ENCODE assay signal across 20 cellular contexts in the genomic region with DNA sequence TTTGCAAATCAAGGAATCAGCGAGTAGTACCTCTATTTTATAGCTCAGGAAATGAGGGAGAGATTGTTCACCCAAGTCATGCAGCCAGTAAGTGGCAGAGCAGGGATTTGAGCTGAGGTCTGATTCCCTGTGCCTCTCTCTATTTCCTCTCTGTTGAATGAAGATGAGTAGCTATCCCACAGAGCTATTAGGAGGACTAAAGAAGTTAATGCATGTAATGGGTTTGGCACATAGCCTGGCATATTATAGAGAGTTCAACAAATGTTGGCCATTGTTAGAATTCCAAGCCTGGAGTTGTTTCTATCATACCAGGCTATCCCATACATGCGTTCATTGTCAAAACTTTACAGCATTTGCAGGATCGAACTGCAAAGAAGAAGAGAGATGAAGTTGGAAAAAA.
"Had no signal": no experiment of that assay in that cellular context is flagged by ENCODE, and none has a peak within 500 bp of the region (broad histone marks: within the 10 kb centered on the region; RNA-seq: fewer than 3 reads in every experiment).

No MANE protein-coding gene starts in this region.

- H3K4me3 ChIP-seq: lower lobe of right lung, vagina had no signal

- H3K9me3 ChIP-seq: lower lobe of right lung, vagina had no signal

- H3K36me3 ChIP-seq: brain microvascular endothelial cell, lower lobe of right lung, vagina had no signal

- H3K4me1 ChIP-seq: foreskin keratinocyte, lower lobe of right lung, parathyroid adenoma, vagina had no signal

- DNase-seq: activated gamma-delta T cell treated with Interleukin-2 at 50 U/mL for 16 hours; activated T-cell treated with anti-CD3 and anti-CD28 coated beads, Interleukin-2, amount 50 U/mL, for 1 hour; aorta; brain microvascular endothelial cell; effector CD8-positive, alpha-beta T cell; foreskin keratinocyte; kidney; lower lobe of right lung; natural killer cell; right cardiac atrium; small intestine; stimulated activated CD4-positive, alpha-beta T cell treated with anti-CD3 and anti-CD28 coated beads, Interleukin-15, amount 100 ng/mL, for 24 hours; stimulated activated CD4-positive, alpha-beta T cell treated with anti-CD3 and anti-CD28 coated beads, Interleukin-2, amount 100 ng/mL, for 48 hours; stimulated activated CD8-positive, alpha-beta memory T cell treated with anti-CD3 and anti-CD28 coated beads, Interleukin-4, amount 100 ng/mL, for 48 hours; stimulated activated naive B cell treated with anti-CD40 and anti-IgM and Interleukin-4, amounts not matched to agents 10 μg/mL and 1 μg/mL and 100 μg/mL, for 72 hours; T1000; trophoblast cell had no signal

- ATAC-seq: foreskin keratinocyte; lower lobe of right lung; natural killer cell; right cardiac atrium; stimulated activated naive B cell treated with anti-CD40 and anti-IgM and Interleukin-4, amounts not matched to agents 10 μg/mL and 1 μg/mL and 100 μg/mL, for 72 hours; WTC11 had no signal

- H3K27me3 ChIP-seq: vagina had no signal

- H3K79me2 ChIP-seq: parathyroid adenoma had no signal

- H3K9ac ChIP-seq: parathyroid adenoma had no signal

- H3K27ac ChIP-seq: brain microvascular endothelial cell, foreskin keratinocyte, lower lobe of right lung, parathyroid adenoma, vagina had no signal

- H2AFZ ChIP-seq: parathyroid adenoma had no signal
